In genomic region chr9:111300140-111300735, GRCh38 we compare ENCODE assay signal across 1 cellular context.
TF ChIP-seq lines count a peak whose summit lies in the region.

No MANE protein-coding gene starts in this region.

TF ChIP-seq in HCT116, 20 proteins besides CTCF, POLR2A, EP300 and RAD21:
- TF ChIP-seq CEBPB (IDR thresholded peaks at IDR 0.05; ENCODE audit: low read depth), result no peak
- no peak for TF ChIP-seq ATF3 (IDR thresholded peaks at IDR 0.05)
- TF ChIP-seq SRF (IDR thresholded peaks at IDR 0.05; ENCODE audit: low read depth), result no peak
- no peak for TF ChIP-seq ZFX (IDR thresholded peaks at IDR 0.05)
- TF ChIP-seq YY1 (IDR thresholded peaks at IDR 0.05; ENCODE audit: extremely low read depth, insufficient replicate concordance, low read depth, low read length), result no peak
- TF ChIP-seq MAX (IDR thresholded peaks at IDR 0.05), result no peak
- no peak for TF ChIP-seq EGR1 (IDR thresholded peaks at IDR 0.05; ENCODE audit: low read depth)
- TF ChIP-seq POLR2AphosphoS5 (IDR thresholded peaks at IDR 0.05; ENCODE audit: low read depth, low read length), result no peak
- no peak for TF ChIP-seq FOSL1 (IDR thresholded peaks at IDR 0.05; ENCODE audit: low read depth)
- no peak for TF ChIP-seq EZH2phosphoT487 (IDR thresholded peaks at IDR 0.05; ENCODE audit: borderline replicate concordance)
- no peak for TF ChIP-seq SIN3A (IDR thresholded peaks at IDR 0.05; ENCODE audit: low read depth)
- no peak for TF ChIP-seq TCF7L2 (IDR thresholded peaks at IDR 0.05; ENCODE audit: borderline replicate concordance, extremely low read depth, insufficient read depth, insufficient read length)
- no peak for TF ChIP-seq ZBTB33 (IDR thresholded peaks at IDR 0.05; ENCODE audit: extremely low read depth, insufficient replicate concordance, low read length)
